9 cellular contexts compared by ENCODE assay signal in genomic region chr2:48112911-48113687, GRCh38.
DNase-seq lines count a peak whose midpoint lies in the region; ATAC-seq and TF ChIP-seq lines count a peak whose summit lies in the region.
"Had no signal": no experiment of that assay in that cellular context is flagged by ENCODE, and none has a peak within 500 bp of the region (broad histone marks: within the 10 kb centered on the region; RNA-seq: fewer than 3 reads in every experiment).

No MANE protein-coding gene starts in this region.

- CTCF ChIA-PET in activated CD8-positive, alpha-beta memory T cell treated with anti-CD3 and anti-CD28 coated beads, Interleukin-2, amount 10 ng/mL, durations not matched to agents 7 days and 5 days (lab: Charles Lee): interaction anchor here (1.0 to 1.5 kb wide), 3 partner anchors 16 to 303 kb away, joined by 3 read pairs; no protein-coding TSS in a partner anchor

- no peak for ATAC-seq in activated CD8-positive, alpha-beta memory T cell treated with anti-CD3 and anti-CD28 coated beads, Interleukin-2, amount 10 ng/mL, durations not matched to agents 7 days and 5 days
- ATAC-seq in upper lobe of left lung (ENCODE audit: low FRiP score in 2 of 2) (no peak), HG03045 (IDR thresholded peaks at IDR 0.05; ENCODE audit: unreplicated experiment) (no peak), HG02642 (IDR thresholded peaks at IDR 0.05; ENCODE audit: poor library complexity, unreplicated experiment) (no peak)
- ATAC-seq: Right ventricle myocardium inferior had no signal

- H3K27ac ChIP-seq in VCaP (peak overlapping the region; percentile 45; the same call in 1 of the 2 replicates), upper lobe of left lung (peak overlapping the region in 3 of 4 donors; percentile 22 to 95 (median 36))

- H3K27ac Mint-ChIP-seq in activated CD8-positive, alpha-beta memory T cell treated with anti-CD3 and anti-CD28 coated beads, Interleukin-2, amount 10 ng/mL, durations not matched to agents 7 days and 5 days: peak overlapping the region; percentile 19
- H3K27ac Mint-ChIP-seq in immature natural killer cell: peak overlapping the region in 3 of 6 donors; percentile 9 to 54 (median 50)

- WGBS in upper lobe of left lung, 2 donors: 75 to 87% methylated on average over 5 of the region's 5 CpGs

- no peak overlapping the region for H3K4me3 Mint-ChIP-seq in activated CD8-positive, alpha-beta memory T cell treated with anti-CD3 and anti-CD28 coated beads, Interleukin-2, amount 10 ng/mL, durations not matched to agents 7 days and 5 days
- H3K4me3 Mint-ChIP-seq in immature natural killer cell: peak overlapping the region in 4 of 5 donors; percentile 27 to 47 (median 43)

- H3K9me3 ChIP-seq in upper lobe of left lung: no peaks in the 10 kb centered on the region

- H3K36me3 Mint-ChIP-seq in activated CD8-positive, alpha-beta memory T cell treated with anti-CD3 and anti-CD28 coated beads, Interleukin-2, amount 10 ng/mL, durations not matched to agents 7 days and 5 days: no peaks in the 10 kb centered on the region
- no peaks in the 10 kb centered on the region for H3K36me3 Mint-ChIP-seq in immature natural killer cell

- no peaks in the 10 kb centered on the region for H3K27me3 Mint-ChIP-seq in activated CD8-positive, alpha-beta memory T cell treated with anti-CD3 and anti-CD28 coated beads, Interleukin-2, amount 10 ng/mL, durations not matched to agents 7 days and 5 days
- peaks cover 0 to 2% (median 0%) of the 10 kb centered on the region in 3 donors for H3K27me3 Mint-ChIP-seq in immature natural killer cell (ENCODE audit: low read depth in 3 of 3)

- TF ChIP-seq CTCF in VCaP (conservative IDR thresholded peaks at IDR 0.05) (no peak), upper lobe of left lung (IDR thresholded peaks at IDR 0.05) (no peak)

- peaks cover 10 to 24% (median 17%) of the 10 kb centered on the region in 4 donors for H3K4me1 ChIP-seq in upper lobe of left lung

- H3K27me3 ChIP-seq in upper lobe of left lung: no peaks in the 10 kb centered on the region

- peaks cover 33% of the 10 kb centered on the region for H3K4me1 Mint-ChIP-seq in activated CD8-positive, alpha-beta memory T cell treated with anti-CD3 and anti-CD28 coated beads, Interleukin-2, amount 10 ng/mL, durations not matched to agents 7 days and 5 days
- H3K4me1 Mint-ChIP-seq in immature natural killer cell: peaks cover 18 to 21% of the 10 kb centered on the region in 2 donors

- H3K9me3 Mint-ChIP-seq in activated CD8-positive, alpha-beta memory T cell treated with anti-CD3 and anti-CD28 coated beads, Interleukin-2, amount 10 ng/mL, durations not matched to agents 7 days and 5 days (ENCODE audit: low read depth): no peaks in the 10 kb centered on the region
- H3K9me3 Mint-ChIP-seq in immature natural killer cell: no peaks in the 10 kb centered on the region

- TF ChIP-seq POLR2A in upper lobe of left lung (IDR thresholded peaks at IDR 0.05): no peak

- no peak overlapping the region for H3K4me3 ChIP-seq in upper lobe of left lung

- no peak for DNase-seq in activated CD8-positive, alpha-beta memory T cell treated with anti-CD3 and anti-CD28 coated beads, Interleukin-2, amount 10 ng/mL, durations not matched to agents 7 days and 5 days
- no peak for DNase-seq in activated CD8-positive, alpha-beta memory T cell treated with anti-CD3 and anti-CD28 coated beads, Interleukin-2, amount 50 U/mL, for 48 hours
- DNase-seq in immature natural killer cell: no peak
- no peak for DNase-seq in upper lobe of left lung
- no peak for DNase-seq in COLO829 (ENCODE audit: low spot score)

- no peaks in the 10 kb centered on the region for H3K36me3 ChIP-seq in upper lobe of left lung

- TF ChIP-seq EP300 in upper lobe of left lung (IDR thresholded peaks at IDR 0.05): no peak
